Comparison of ENCODE assay signal across 13 cellular contexts in genomic region chr16:89563639-89564392, GRCh38. TPM values are rescaled to one million over a fixed set of nuclear protein-coding genes. Genes with fewer than 3 reads are reported as not detected.
DNase-seq lines count a peak whose midpoint lies in the region; ATAC-seq, FAIRE-seq and TF ChIP-seq lines count a peak whose summit lies in the region.
"Had no signal": no experiment of that assay in that cellular context is flagged by ENCODE, and none has a peak within 500 bp of the region (broad histone marks: within the 10 kb centered on the region; RNA-seq: fewer than 3 reads in every experiment).

No MANE protein-coding gene starts in this region.

- H4K20me1 ChIP-seq in HepG2 (ENCODE audit: insufficient read depth, low read length) (peaks cover 60% of the 10 kb centered on the region), OCI-LY3 (ENCODE audit: insufficient read depth, low read length) (peaks cover 54% of the 10 kb centered on the region)

- H3K9me3 ChIP-seq in HepG2 (ENCODE audit: low read length) (no peaks in the 10 kb centered on the region), right lobe of liver (no peaks in the 10 kb centered on the region), OCI-LY3 (ENCODE audit: insufficient read depth, low read length) (no peaks in the 10 kb centered on the region)
- H3K9me3 ChIP-seq: gastroesophageal sphincter had no signal

- peaks cover 70% of the 10 kb centered on the region for H3K4me1 ChIP-seq in HepG2 (ENCODE audit: insufficient read depth, low read length)
- H3K4me1 ChIP-seq in right lobe of liver = peaks cover 0 to 34% (median 18%) of the 10 kb centered on the region in 4 donors
- peaks cover 42% of the 10 kb centered on the region for H3K4me1 ChIP-seq in OCI-LY3 (ENCODE audit: low read length)

- H3K4me3 ChIP-seq in HepG2 (replicated peaks in 1 of 3; ENCODE audit: insufficient read depth in 1 of 3, low read depth in 2 of 3, low read length in 3 of 3) = no peak overlapping the region; a peak in 1 of 6 replicates
- H3K4me3 ChIP-seq in right lobe of liver = no peak overlapping the region
- peak overlapping the region; percentile 89 for H3K4me3 ChIP-seq in OCI-LY3 (ENCODE audit: low read length)
- H3K4me3 ChIP-seq: gastroesophageal sphincter had no signal

- no peak for DNase-seq in HepG2 (ENCODE audit: low spot score)
- DNase-seq in right lobe of liver = no peak
- DNase-seq in central memory CD8-positive, alpha-beta T cell (ENCODE audit: low spot score in 2 of 2) = peak in 1 of 2 donors; percentile 26
- no peak for DNase-seq in NCI-H1092 treated with DMSO at 0.1 percent for 48 hours (lab: John Stamatoyannopoulos, UW)
- no peak for DNase-seq in pons (ENCODE audit: low spot score)
- DNase-seq: naive B cell, NCI-H146, T-helper 1 cell had no signal

- peaks cover 53% of the 10 kb centered on the region for H3K36me3 Mint-ChIP-seq in central memory CD8-positive, alpha-beta T cell (ENCODE audit: insufficient read depth)
- peaks cover 40% of the 10 kb centered on the region for H3K36me3 Mint-ChIP-seq in stimulated activated memory B cell treated with anti-CD40 and anti-IgM and Interleukin-4, amounts not matched to agents 10 μg/mL and 1 μg/mL and 100 μg/mL, for 72 hours

- 91% methylated on average over 12 of the region's 12 CpGs for WGBS in HepG2 (ENCODE audit: low lambda C conversion rate)
- 55% methylated on average over 3 of the region's 12 CpGs for WGBS in right lobe of liver (ENCODE audit: insufficient coverage, low coverage, low lambda C conversion rate, missing lambda C conversion rate)

- H2AFZ ChIP-seq in HepG2 (ENCODE audit: low read length) = no peak overlapping the region
- no peak overlapping the region for H2AFZ ChIP-seq in OCI-LY3 (ENCODE audit: low read depth, low read length)

- TF ChIP-seq EP300 in HepG2 (IDR thresholded peaks at IDR 0.05; ENCODE audit: low read depth in 2 of 2, low read length in 2 of 2) (no peak), HepG2 (CRISPR knock-in tag; IDR thresholded peaks at IDR 0.05; ENCODE audit: borderline replicate concordance) (no peak)

- in situ Hi-C loops in HepG2 (cut with HindIII; ENCODE audit: extremely low pct_ligation_motif_present, low pct_unique_long_range_greater_than_20kb) = no loop called here

- intact Hi-C loops in HepG2 (cut with micrococcal nuclease; ENCODE audit: unreplicated experiment) = no loop called here
- intact Hi-C loops in right lobe of liver (cut with DNase I) = no loop called here

- H3K36me3 ChIP-seq in HepG2 (replicated peaks in 1 of 2; ENCODE audit: control insufficient read depth in 1 of 2, insufficient read depth in 2 of 2, low read length in 2 of 2) = peaks cover 23 to 35% of the 10 kb centered on the region in 2 experiments
- peaks cover 16 to 34% (median 27%) of the 10 kb centered on the region in 4 donors for H3K36me3 ChIP-seq in right lobe of liver
- peaks cover 40% of the 10 kb centered on the region for H3K36me3 ChIP-seq in OCI-LY3 (replicated peaks; ENCODE audit: low read depth, low read length)

- no peak for TF ChIP-seq RAD21 in HepG2 (CRISPR knock-in tag; IDR thresholded peaks at IDR 0.05)

- no TSS peak for BruUV-seq in HepG2 (replicated peaks; lab: Mats Ljungman, UMichigan)

- H3K27ac ChIP-seq in HepG2 (ENCODE audit: extremely low read length, insufficient read depth, low read length) (no peak overlapping the region), right lobe of liver (no peak overlapping the region), OCI-LY3 (ENCODE audit: low read length) (peak overlapping the region; percentile 6; the same call in 1 of the 2 replicates)
- H3K27ac ChIP-seq: gastroesophageal sphincter had no signal

- peak overlapping the region; percentile 61 for H3K4me3 Mint-ChIP-seq in central memory CD8-positive, alpha-beta T cell
- H3K4me3 Mint-ChIP-seq in stimulated activated memory B cell treated with anti-CD40 and anti-IgM and Interleukin-4, amounts not matched to agents 10 μg/mL and 1 μg/mL and 100 μg/mL, for 72 hours = peak overlapping the region; percentile 53

- H3K79me2 ChIP-seq in HepG2 (ENCODE audit: insufficient read depth, low read length) (peaks cover 25% of the 10 kb centered on the region), OCI-LY3 (ENCODE audit: low read length) (peaks cover 36% of the 10 kb centered on the region)

- H3K9me3 Mint-ChIP-seq in central memory CD8-positive, alpha-beta T cell = no peaks in the 10 kb centered on the region
- no peaks in the 10 kb centered on the region for H3K9me3 Mint-ChIP-seq in stimulated activated memory B cell treated with anti-CD40 and anti-IgM and Interleukin-4, amounts not matched to agents 10 μg/mL and 1 μg/mL and 100 μg/mL, for 72 hours
- H3K9me3 Mint-ChIP-seq: naive B cell had no signal

- peak overlapping the region; percentile 68 for H3K27ac Mint-ChIP-seq in central memory CD8-positive, alpha-beta T cell (ENCODE audit: low read depth)
- peak overlapping the region; percentile 72 for H3K27ac Mint-ChIP-seq in stimulated activated memory B cell treated with anti-CD40 and anti-IgM and Interleukin-4, amounts not matched to agents 10 μg/mL and 1 μg/mL and 100 μg/mL, for 72 hours

- no peak for FAIRE-seq in HepG2 (lab: Jason Lieb, UNC)
- FAIRE-seq: D721Med had no signal

- H3K4me1 Mint-ChIP-seq in central memory CD8-positive, alpha-beta T cell = peaks cover 55% of the 10 kb centered on the region
- peaks cover 62% of the 10 kb centered on the region for H3K4me1 Mint-ChIP-seq in stimulated activated memory B cell treated with anti-CD40 and anti-IgM and Interleukin-4, amounts not matched to agents 10 μg/mL and 1 μg/mL and 100 μg/mL, for 72 hours

- peak; percentile 57 to 61; a peak in 3 of 4 replicates for TF ChIP-seq POLR2A in HepG2 (IDR thresholded peaks at IDR 0.05; ENCODE audit: insufficient read depth in 1 of 2, low read depth in 2 of 2, low read length in 2 of 2)
- TF ChIP-seq POLR2A in right lobe of liver (IDR thresholded peaks at IDR 0.05) = no peak

- no peaks in the 10 kb centered on the region for H3K27me3 Mint-ChIP-seq in central memory CD8-positive, alpha-beta T cell
- H3K27me3 Mint-ChIP-seq in stimulated activated memory B cell treated with anti-CD40 and anti-IgM and Interleukin-4, amounts not matched to agents 10 μg/mL and 1 μg/mL and 100 μg/mL, for 72 hours = peaks cover under 1% of the 10 kb centered on the region
- H3K27me3 Mint-ChIP-seq: naive B cell had no signal

- POLR2A ChIA-PET in HepG2 (lab: Yijun Ruan, JAX) = interaction anchor here (0.6 to 2.4 kb wide), 10 partner anchors 9 to 242 kb away, joined by 3 to 16 read pairs (median 5); partner anchors contain the start of gene SPG7

- peak overlapping the region; percentile 97 for H3K4me2 ChIP-seq in HepG2 (ENCODE audit: low read depth, low read length)
- peak overlapping the region; percentile 99 for H3K4me2 ChIP-seq in OCI-LY3 (ENCODE audit: low read length)

- no peak overlapping the region for H3K9ac ChIP-seq in HepG2 (ENCODE audit: insufficient read depth, low read depth, low read length)
- H3K9ac ChIP-seq in OCI-LY3 (ENCODE audit: low read length) = no peak overlapping the region

- CTCF ChIA-PET in HepG2 (lab: Yijun Ruan, JAX; ENCODE audit: low intra/inter-chr PET ratio, low total read pairs) = no interaction called here

- TF ChIP-seq CTCF in HepG2 (CRISPR knock-in tag; IDR thresholded peaks at IDR 0.05) = no peak
- no peak for TF ChIP-seq CTCF in right lobe of liver (IDR thresholded peaks at IDR 0.05)
- no peak for TF ChIP-seq CTCF in OCI-LY3 (IDR thresholded peaks at IDR 0.05; ENCODE audit: low read depth, low read length)

- ATAC-seq in HepG2 = no peak
- no peak for ATAC-seq in right lobe of liver
- ATAC-seq in central memory CD8-positive, alpha-beta T cell (replicated peaks; ENCODE audit: extremely low read depth, poor library complexity, severe bottlenecking) = no peak
- ATAC-seq in stimulated activated memory B cell treated with anti-CD40 and anti-IgM and Interleukin-4, amounts not matched to agents 10 μg/mL and 1 μg/mL and 100 μg/mL, for 72 hours = no peak
- ATAC-seq in HG02610 (IDR thresholded peaks at IDR 0.05; ENCODE audit: unreplicated experiment) = no peak
- ATAC-seq: gastroesophageal sphincter had no signal

- H3K27me3 ChIP-seq in HepG2 (ENCODE audit: control insufficient read depth in 1 of 2, insufficient read depth in 2 of 2, low read length in 2 of 2) (0 out of 5 replicates have a peak, but pooled peaks cover 0 to 6% of the 10 kb centered on the region in 2 experiments), right lobe of liver (no peaks in the 10 kb centered on the region), OCI-LY3 (ENCODE audit: low read depth, low read length) (no peaks in the 10 kb centered on the region)

RNA-seq across cellular contexts. Expression of gene RPL13, which starts 3.3 kb away (rescaled TPM):
- total RNA-seq in HepG2 (2016; rRNA removed; fragmentation: Illumina TruSeq; extraction: Trizol) = 2,988 and 3,233 TPM in 2 replicates
- total RNA-seq in HepG2 (2016; cell fraction: cytosol; rRNA removed; fragmentation: Illumina TruSeq; extraction: Trizol; ENCODE audit: low read depth) = 6,142 and 6,743 TPM in 2 replicates
- 3,074 and 3,414 TPM in 2 replicates for total RNA-seq in HepG2 (2016; cell fraction: insoluble cytoplasmic fraction; rRNA removed; fragmentation: Illumina TruSeq; extraction: Trizol)
- 8,788 and 9,254 TPM in 2 replicates for total RNA-seq in HepG2 (2016; cell fraction: membrane; rRNA removed; fragmentation: Illumina TruSeq; extraction: Trizol)
- 1,061 and 1,137 TPM in 2 replicates for total RNA-seq in HepG2 (2016; cell fraction: nucleus; rRNA removed; fragmentation: Illumina TruSeq; extraction: Trizol)
- 4,411 and 5,523 TPM in 2 replicates for polyA plus RNA-seq in HepG2 (2011; rRNA removed)
- polyA plus RNA-seq in HepG2 (2011; cell fraction: cytosol; rRNA removed) = 4,701 and 9,932 TPM in 2 replicates
- 3,101 and 3,317 TPM in 2 replicates for polyA plus RNA-seq in HepG2 (2011; cell fraction: nucleus; rRNA removed)
- polyA plus RNA-seq in HepG2 (2012) = 3,379 and 4,912 TPM in 2 replicates
- 8,773 and 9,300 TPM in 2 replicates for polyA plus RNA-seq in HepG2 (2016; cell fraction: cytosol; fragmentation: Illumina TruSeq; extraction: Trizol; ENCODE audit: low read depth)
- polyA plus RNA-seq in HepG2 (2016; cell fraction: insoluble cytoplasmic fraction; fragmentation: Illumina TruSeq; extraction: Trizol; ENCODE audit: low read depth) = 3,767 and 4,135 TPM in 2 replicates
- 9,832 and 9,939 TPM in 2 replicates for polyA plus RNA-seq in HepG2 (2016; cell fraction: membrane; fragmentation: Illumina TruSeq; extraction: Trizol; ENCODE audit: low read depth)
- 2,257 and 2,556 TPM in 2 replicates for polyA plus RNA-seq in HepG2 (2016; cell fraction: nucleus; fragmentation: Illumina TruSeq; extraction: Trizol; ENCODE audit: insufficient read depth, low read depth)
- 1,096 and 3,482 TPM in 2 replicates for polyA minus RNA-seq in HepG2 (2011; rRNA and poly(A)+ RNA removed; ENCODE audit: low replicate concordance)
- polyA minus RNA-seq in HepG2 (2011; cell fraction: cytosol; rRNA and poly(A)+ RNA removed) = 1,942 and 2,023 TPM in 2 replicates
- polyA minus RNA-seq in HepG2 (2011; cell fraction: nucleus; rRNA and poly(A)+ RNA removed) = 448 and 516 TPM in 2 replicates
- total RNA-seq in right lobe of liver = 1,000 to 10,000 TPM in 2 of 6 experiments, 100 to 1,000 TPM in 4; 684 to 2,810 (median 731) TPM

RNA-seq across cellular contexts. Expression of gene CPNE7, which starts 11.7 kb away (rescaled TPM):
- total RNA-seq in HepG2 (2016; rRNA removed; fragmentation: Illumina TruSeq; extraction: Trizol) (not detected in 2 replicates), right lobe of liver (1 to 10 TPM in 2 of 6 experiments, under 1 TPM in 4; 0.33 to 3.7 (median 0.77) TPM)
- total RNA-seq in HepG2 (2016; cell fraction: cytosol; rRNA removed; fragmentation: Illumina TruSeq; extraction: Trizol; ENCODE audit: low read depth) = not detected in 2 replicates
- 0.15 TPM in 1 of 2 replicates, not detected in the other for total RNA-seq in HepG2 (2016; cell fraction: insoluble cytoplasmic fraction; rRNA removed; fragmentation: Illumina TruSeq; extraction: Trizol)
- not detected in 2 replicates for total RNA-seq in HepG2 (2016; cell fraction: membrane; rRNA removed; fragmentation: Illumina TruSeq; extraction: Trizol)
- total RNA-seq in HepG2 (2016; cell fraction: nucleus; rRNA removed; fragmentation: Illumina TruSeq; extraction: Trizol) = not detected in 2 replicates
- 0.59 and 2.1 TPM in 2 replicates for polyA plus RNA-seq in HepG2 (2011; rRNA removed)
- 0.19 and 0.32 TPM in 2 replicates for polyA plus RNA-seq in HepG2 (2011; cell fraction: cytosol; rRNA removed)
- polyA plus RNA-seq in HepG2 (2011; cell fraction: nucleus; rRNA removed) = 4.5 and 6.2 TPM in 2 replicates
- polyA plus RNA-seq in HepG2 (2012) = 0.27 and 0.35 TPM in 2 replicates
- polyA plus RNA-seq in HepG2 (2016; cell fraction: cytosol; fragmentation: Illumina TruSeq; extraction: Trizol; ENCODE audit: low read depth) = not detected in 2 replicates
- polyA plus RNA-seq in HepG2 (2016; cell fraction: insoluble cytoplasmic fraction; fragmentation: Illumina TruSeq; extraction: Trizol; ENCODE audit: low read depth) = not detected in 2 replicates
- polyA plus RNA-seq in HepG2 (2016; cell fraction: membrane; fragmentation: Illumina TruSeq; extraction: Trizol; ENCODE audit: low read depth) = 0.06 TPM in 1 of 2 replicates, not detected in the other
- 0.52 and 1.2 TPM in 2 replicates for polyA plus RNA-seq in HepG2 (2016; cell fraction: nucleus; fragmentation: Illumina TruSeq; extraction: Trizol; ENCODE audit: insufficient read depth, low read depth)
- polyA minus RNA-seq in HepG2 (2011; rRNA and poly(A)+ RNA removed; ENCODE audit: low replicate concordance) = 0.58 and 25.2 TPM in 2 replicates
- not detected in 2 replicates for polyA minus RNA-seq in HepG2 (2011; cell fraction: cytosol; rRNA and poly(A)+ RNA removed)
- polyA minus RNA-seq in HepG2 (2011; cell fraction: nucleus; rRNA and poly(A)+ RNA removed) = 0.26 and 0.99 TPM in 2 replicates

RNA-seq across cellular contexts. Expression of gene DPEP1, which starts 49.6 kb away (rescaled TPM):
- total RNA-seq in HepG2 (2016; rRNA removed; fragmentation: Illumina TruSeq; extraction: Trizol) = 19.7 and 37.6 TPM in 2 replicates
- total RNA-seq in HepG2 (2016; cell fraction: cytosol; rRNA removed; fragmentation: Illumina TruSeq; extraction: Trizol; ENCODE audit: low read depth) = 33.1 and 44.2 TPM in 2 replicates
- 22.9 and 38.8 TPM in 2 replicates for total RNA-seq in HepG2 (2016; cell fraction: insoluble cytoplasmic fraction; rRNA removed; fragmentation: Illumina TruSeq; extraction: Trizol)
- total RNA-seq in HepG2 (2016; cell fraction: membrane; rRNA removed; fragmentation: Illumina TruSeq; extraction: Trizol) = 21.1 and 25.9 TPM in 2 replicates
- 32.6 and 36.8 TPM in 2 replicates for total RNA-seq in HepG2 (2016; cell fraction: nucleus; rRNA removed; fragmentation: Illumina TruSeq; extraction: Trizol)
- 40.2 and 52.2 TPM in 2 replicates for polyA plus RNA-seq in HepG2 (2011; rRNA removed)
- 26.5 and 78.5 TPM in 2 replicates for polyA plus RNA-seq in HepG2 (2011; cell fraction: cytosol; rRNA removed)
- polyA plus RNA-seq in HepG2 (2011; cell fraction: nucleus; rRNA removed) = 52.0 and 101 TPM in 2 replicates
- 6.6 and 9.6 TPM in 2 replicates for polyA plus RNA-seq in HepG2 (2012)
- polyA plus RNA-seq in HepG2 (2016; cell fraction: cytosol; fragmentation: Illumina TruSeq; extraction: Trizol; ENCODE audit: low read depth) = 13.7 and 15.6 TPM in 2 replicates
- polyA plus RNA-seq in HepG2 (2016; cell fraction: insoluble cytoplasmic fraction; fragmentation: Illumina TruSeq; extraction: Trizol; ENCODE audit: low read depth) = 23.0 and 24.6 TPM in 2 replicates
- polyA plus RNA-seq in HepG2 (2016; cell fraction: membrane; fragmentation: Illumina TruSeq; extraction: Trizol; ENCODE audit: low read depth) = 18.2 and 22.6 TPM in 2 replicates
- polyA plus RNA-seq in HepG2 (2016; cell fraction: nucleus; fragmentation: Illumina TruSeq; extraction: Trizol; ENCODE audit: insufficient read depth, low read depth) = 75.4 and 78.7 TPM in 2 replicates
- 0.12 and 80.3 TPM in 2 replicates for polyA minus RNA-seq in HepG2 (2011; rRNA and poly(A)+ RNA removed; ENCODE audit: low replicate concordance)
- 12.5 and 17.6 TPM in 2 replicates for polyA minus RNA-seq in HepG2 (2011; cell fraction: cytosol; rRNA and poly(A)+ RNA removed)
- 3.5 and 4.8 TPM in 2 replicates for polyA minus RNA-seq in HepG2 (2011; cell fraction: nucleus; rRNA and poly(A)+ RNA removed)
- total RNA-seq in right lobe of liver = under 1 TPM in 1 of 6 experiments, not detected in 5; 0.93 TPM

RNA-seq across cellular contexts. Expression of gene SPG7, which starts 55.6 kb away (rescaled TPM):
- 63.9 and 136 TPM in 2 replicates for total RNA-seq in HepG2 (2016; rRNA removed; fragmentation: Illumina TruSeq; extraction: Trizol)
- total RNA-seq in HepG2 (2016; cell fraction: cytosol; rRNA removed; fragmentation: Illumina TruSeq; extraction: Trizol; ENCODE audit: low read depth) = 47.1 and 47.6 TPM in 2 replicates
- total RNA-seq in HepG2 (2016; cell fraction: insoluble cytoplasmic fraction; rRNA removed; fragmentation: Illumina TruSeq; extraction: Trizol) = 54.6 and 131 TPM in 2 replicates
- total RNA-seq in HepG2 (2016; cell fraction: membrane; rRNA removed; fragmentation: Illumina TruSeq; extraction: Trizol) = 46.3 and 47.0 TPM in 2 replicates
- 148 and 166 TPM in 2 replicates for total RNA-seq in HepG2 (2016; cell fraction: nucleus; rRNA removed; fragmentation: Illumina TruSeq; extraction: Trizol)
- polyA plus RNA-seq in HepG2 (2011; rRNA removed) = 66.0 and 77.5 TPM in 2 replicates
- polyA plus RNA-seq in HepG2 (2011; cell fraction: cytosol; rRNA removed) = 41.6 and 46.2 TPM in 2 replicates
- polyA plus RNA-seq in HepG2 (2011; cell fraction: nucleus; rRNA removed) = 327 and 378 TPM in 2 replicates
- polyA plus RNA-seq in HepG2 (2012) = 69.0 and 72.2 TPM in 2 replicates
- polyA plus RNA-seq in HepG2 (2016; cell fraction: cytosol; fragmentation: Illumina TruSeq; extraction: Trizol; ENCODE audit: low read depth) = 8.2 and 9.5 TPM in 2 replicates
- polyA plus RNA-seq in HepG2 (2016; cell fraction: insoluble cytoplasmic fraction; fragmentation: Illumina TruSeq; extraction: Trizol; ENCODE audit: low read depth) = 43.3 and 56.0 TPM in 2 replicates
- polyA plus RNA-seq in HepG2 (2016; cell fraction: membrane; fragmentation: Illumina TruSeq; extraction: Trizol; ENCODE audit: low read depth) = 16.9 and 17.6 TPM in 2 replicates
- polyA plus RNA-seq in HepG2 (2016; cell fraction: nucleus; fragmentation: Illumina TruSeq; extraction: Trizol; ENCODE audit: insufficient read depth, low read depth) = 304 and 336 TPM in 2 replicates
- 76.1 and 106 TPM in 2 replicates for polyA minus RNA-seq in HepG2 (2011; rRNA and poly(A)+ RNA removed; ENCODE audit: low replicate concordance)
- polyA minus RNA-seq in HepG2 (2011; cell fraction: cytosol; rRNA and poly(A)+ RNA removed) = 59.0 and 61.6 TPM in 2 replicates
- 140 and 143 TPM in 2 replicates for polyA minus RNA-seq in HepG2 (2011; cell fraction: nucleus; rRNA and poly(A)+ RNA removed)
- total RNA-seq in right lobe of liver = 10 to 100 TPM; 44.0 to 70.5 (median 57.0) TPM

Comparison
In these comparisons a context has a peak if more than half of its experiments do, and no peak if none do; other contexts are left out.
1. RNA of gene DPEP1, which starts 49.6 kb away (total RNA-seq): 19.7 to 44.2 TPM in HepG2; 0.93 TPM in right lobe of liver; every median in the first group is over 10 times any median in the second.